8 cellular contexts compared by ENCODE assay signal in genomic region chr6:137044366-137045220, GRCh38. TPM values are rescaled to one million over a fixed set of nuclear protein-coding genes. Genes with fewer than 3 reads are reported as not detected.
DNase-seq lines count a peak whose midpoint lies in the region; ATAC-seq and TF ChIP-seq lines count a peak whose summit lies in the region.

TSS of gene IL20RA (minus strand) at chr6:137044965. CDS start at chr6:137044728, 237 bp downstream.

- no peak within 1 kb of the TSS for H3K27ac Mint-ChIP-seq in Calu3 (ENCODE audit: unreplicated experiment)
- H3K27ac Mint-ChIP-seq in activated naive CD4-positive, alpha-beta T cell treated with anti-CD3 and anti-CD28 coated beads, Interleukin-2, amount 50 U/mL, for 72 hours = no peak within 1 kb of the TSS

- TF ChIP-seq CTCF in Calu3 (IDR thresholded peaks at IDR 0.05; ENCODE audit: unreplicated experiment) = no peak
- TF ChIP-seq CTCF in parathyroid adenoma (IDR thresholded peaks at IDR 0.05) = no peak

- H2AFZ ChIP-seq in parathyroid adenoma = peak within 1 kb of the TSS; percentile 95

- no peak within 1 kb of the TSS for H3K9ac ChIP-seq in parathyroid adenoma

- CTCF ChIA-PET in Calu3 (lab: Charles Lee) = interaction anchor here (0.7 to 0.9 kb wide), 2 partner anchors 76 to 478 kb away, joined by 4 to 5 read pairs; no protein-coding TSS in a partner anchor

- DNase-seq in Calu3 (peak; percentile 47), left ventricle myocardium superior (peak; percentile 63), NCI-H2171 (lab: John Stamatoyannopoulos, UW) (no peak), NCI-H2227 treated with DMSO at 0.1 percent for 48 hours (lab: John Stamatoyannopoulos, UW) (no peak)
- DNase-seq in activated naive CD4-positive, alpha-beta T cell treated with anti-CD3 and anti-CD28 coated beads, Interleukin-2, amount 50 U/mL, for 72 hours (ENCODE audit: low spot score in 2 of 2) = no peak

- H3K4me2 ChIP-seq in parathyroid adenoma (ENCODE audit: low read length) = peak within 1 kb of the TSS; percentile 60

- H3K4me1 Mint-ChIP-seq in Calu3 (ENCODE audit: low read depth, unreplicated experiment) = no peaks in the 10 kb centered on the region

- H3K9me3 Mint-ChIP-seq in Calu3 (ENCODE audit: low read depth, unreplicated experiment) = no peaks in the 10 kb centered on the region
- no peaks in the 10 kb centered on the region for H3K9me3 Mint-ChIP-seq in activated naive CD4-positive, alpha-beta T cell treated with anti-CD3 and anti-CD28 coated beads, Interleukin-2, amount 50 U/mL, for 72 hours

- H3K79me2 ChIP-seq in parathyroid adenoma = no peaks in the 10 kb centered on the region

- no peaks in the 10 kb centered on the region for H3K9me3 ChIP-seq in parathyroid adenoma (ENCODE audit: control insufficient read depth, low read length)

- no TSS peak for BruUV-seq in Calu3 (replicated peaks; lab: Mats Ljungman, UMichigan)

- peak; percentile 40 for ATAC-seq in HG02885 (IDR thresholded peaks at IDR 0.05; ENCODE audit: poor library complexity, unreplicated experiment)
- peak; percentile 30 to 36 for ATAC-seq in activated naive CD4-positive, alpha-beta T cell treated with anti-CD3 and anti-CD28 coated beads, Interleukin-2, amount 50 U/mL, for 72 hours
- peak; percentile 80 for ATAC-seq in left ventricle myocardium superior
- no peak for ATAC-seq in GM18861 (IDR thresholded peaks at IDR 0.05; ENCODE audit: unreplicated experiment)

- peaks cover 8% of the 10 kb centered on the region for H3K36me3 Mint-ChIP-seq in Calu3 (ENCODE audit: insufficient read depth, unreplicated experiment)
- no peaks in the 10 kb centered on the region for H3K36me3 Mint-ChIP-seq in activated naive CD4-positive, alpha-beta T cell treated with anti-CD3 and anti-CD28 coated beads, Interleukin-2, amount 50 U/mL, for 72 hours

- intact Hi-C loops in Calu3 (cut with micrococcal nuclease; ENCODE audit: unreplicated experiment) (no loop called here), left ventricle myocardium superior (cut with micrococcal nuclease) (no loop called here)

- peak within 1 kb of the TSS; percentile 72 for H3K4me3 Mint-ChIP-seq in Calu3 (ENCODE audit: low read depth, unreplicated experiment)

- H3K27me3 ChIP-seq in parathyroid adenoma (ENCODE audit: control insufficient read depth, insufficient read depth, low read length) = no peaks in the 10 kb centered on the region

- H3K4me1 ChIP-seq in parathyroid adenoma = no peaks in the 10 kb centered on the region

- H3K27me3 Mint-ChIP-seq in Calu3 (ENCODE audit: unreplicated experiment) = no peaks in the 10 kb centered on the region

- peak within 1 kb of the TSS; percentile 67 for H3K27ac ChIP-seq in parathyroid adenoma

- no peaks in the 10 kb centered on the region for H3K36me3 ChIP-seq in parathyroid adenoma (ENCODE audit: control insufficient read depth, insufficient read depth, low read length)

- peak within 1 kb of the TSS; percentile 79 for H3K4me3 ChIP-seq in parathyroid adenoma (ENCODE audit: low read depth, low read length)

RNA-seq across cellular contexts. Expression of gene IL20RA, which starts in this region (rescaled TPM):
- total RNA-seq in Calu3 (2022) = 2.4 and 3.1 TPM in 2 replicates
- not detected for total RNA-seq in activated naive CD4-positive, alpha-beta T cell treated with anti-CD3 and anti-CD28 coated beads, Interleukin-2, amount 50 U/mL, for 72 hours
- total RNA-seq in left ventricle myocardium superior = 7.2 TPM

Comparison
In these comparisons a context has a peak if more than half of its experiments do, and no peak if none do; other contexts are left out.
1. Peak in ATAC-seq in activated naive CD4-positive, alpha-beta T cell treated with anti-CD3 and anti-CD28 coated beads, Interleukin-2, amount 50 U/mL, for 72 hours; RNA of the gene not detected or under 1 TPM.
2. DNase-seq: peak in Calu3 (single experiment) and left ventricle myocardium superior (single experiment); none in activated naive CD4-positive, alpha-beta T cell treated with anti-CD3 and anti-CD28 coated beads, Interleukin-2, amount 50 U/mL, for 72 hours (0 of 2), NCI-H2171 (single experiment) and NCI-H2227 treated with DMSO at 0.1 percent for 48 hours (single experiment).